Comparison of ENCODE assay signal across 26 cellular contexts in the genomic region with DNA sequence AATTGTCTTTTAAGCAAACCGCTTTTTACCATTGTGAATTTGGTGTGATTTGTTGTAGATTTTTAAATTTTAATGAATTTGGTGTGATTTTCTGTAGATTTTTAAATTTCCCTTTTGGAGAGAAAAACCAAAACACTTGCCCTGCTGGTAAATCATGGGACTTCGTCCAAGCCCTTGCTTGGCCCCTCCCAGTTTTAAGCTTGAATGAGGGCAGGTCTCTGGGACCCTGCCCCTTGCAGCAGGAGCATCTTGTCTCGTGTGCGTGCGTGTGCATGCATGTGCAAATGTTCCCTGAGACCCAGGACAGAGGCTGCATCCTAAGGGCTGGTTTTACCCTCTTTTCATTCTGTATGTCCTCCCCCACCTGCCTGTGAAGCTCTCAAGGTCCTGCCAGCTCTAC.
"Had no signal": no experiment of that assay in that cellular context is flagged by ENCODE, and none has a peak within 500 bp of the region (broad histone marks: within the 10 kb centered on the region; RNA-seq: fewer than 3 reads in every experiment).

No MANE protein-coding gene starts in this region.

- H3K4me1 ChIP-seq: esophagus squamous epithelium, left lung, psoas muscle, sigmoid colon, stomach, thyroid gland had no signal

- H3K9me3 ChIP-seq: left lung, psoas muscle, sigmoid colon, stomach, thyroid gland had no signal

- H3K27me3 ChIP-seq: dorsolateral prefrontal cortex, esophagus squamous epithelium, left lung, sigmoid colon, stomach, thyroid gland had no signal

- H3K36me3 ChIP-seq: esophagus squamous epithelium, left lung, sigmoid colon, stomach, thyroid gland had no signal

- H3K4me3 ChIP-seq: dorsolateral prefrontal cortex, esophagus squamous epithelium, left lung, psoas muscle, sigmoid colon, stomach, thyroid gland had no signal

- DNase-seq: dorsolateral prefrontal cortex; effector CD8-positive, alpha-beta T cell; erythroblast; esophagus squamous epithelium; foreskin melanocyte; hypothalamus; left cardiac atrium; left lung; mesenchymal stem cell; midbrain; naive thymus-derived CD4-positive, alpha-beta T cell; nucleus accumbens; posterior cingulate gyrus; psoas muscle; right cardiac atrium; sigmoid colon; stimulated activated CD4-positive, alpha-beta T cell treated with anti-CD3 and anti-CD28 coated beads, Interleukin-2, amount 100 ng/mL, for 24 hours; stimulated activated CD4-positive, alpha-beta T cell treated with anti-CD3 and anti-CD28 coated beads, Interleukin-4, amount 100 ng/mL, for 24 hours; stimulated activated naive CD4-positive, alpha-beta T cell treated with Interleukin-2 at 50 U/mL for 16 hours; stomach; thyroid gland; trophoblast cell had no signal

- H3K36me3 Mint-ChIP-seq: naive thymus-derived CD4-positive, alpha-beta T cell; stimulated activated effector memory CD8-positive, alpha-beta T cell treated with anti-CD3 and anti-CD28 coated beads, Interleukin-12 subunit alpha, Interleukin-12 subunit beta, amount 100 ng/mL, for 72 hours had no signal

- H3K27ac Mint-ChIP-seq: naive thymus-derived CD4-positive, alpha-beta T cell; nephron; stimulated activated effector memory CD8-positive, alpha-beta T cell treated with anti-CD3 and anti-CD28 coated beads, Interleukin-12 subunit alpha, Interleukin-12 subunit beta, amount 100 ng/mL, for 72 hours had no signal

- FAIRE-seq: colon, islet of Langerhans had no signal

- H3K9me3 Mint-ChIP-seq: nephron had no signal

- ATAC-seq: left cardiac atrium; left lung; naive thymus-derived CD4-positive, alpha-beta T cell; psoas muscle; right cardiac atrium had no signal

- H3K27ac ChIP-seq: dorsolateral prefrontal cortex, esophagus squamous epithelium, left lung, psoas muscle, sigmoid colon, stomach, thyroid gland had no signal

- H3K4me3 Mint-ChIP-seq: naive thymus-derived CD4-positive, alpha-beta T cell; nephron; stimulated activated effector memory CD8-positive, alpha-beta T cell treated with anti-CD3 and anti-CD28 coated beads, Interleukin-12 subunit alpha, Interleukin-12 subunit beta, amount 100 ng/mL, for 72 hours had no signal

- H3K4me1 Mint-ChIP-seq: naive thymus-derived CD4-positive, alpha-beta T cell; nephron; stimulated activated effector memory CD8-positive, alpha-beta T cell treated with anti-CD3 and anti-CD28 coated beads, Interleukin-12 subunit alpha, Interleukin-12 subunit beta, amount 100 ng/mL, for 72 hours had no signal
